Comparison of ENCODE assay signal across 1 cellular context in the genomic region with DNA sequence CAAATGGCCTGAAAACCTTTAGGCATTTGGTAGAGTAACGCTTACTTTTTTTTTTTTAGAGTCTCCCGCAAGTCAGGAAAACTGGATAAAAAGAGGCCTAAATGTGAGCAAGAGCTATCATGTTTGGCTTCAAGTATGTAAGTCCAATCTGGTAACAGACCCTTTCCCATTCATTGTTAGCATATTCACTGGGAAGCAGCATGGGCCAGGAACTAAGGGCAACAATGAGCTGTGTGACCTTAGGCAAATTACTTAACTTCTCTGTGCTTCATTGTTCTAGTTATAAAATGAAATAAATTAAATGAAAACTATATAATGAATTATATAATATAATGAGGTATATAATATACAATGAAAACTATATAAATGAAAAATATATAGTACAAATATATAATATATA.
TF ChIP-seq lines count a peak whose summit lies in the region.

No MANE protein-coding gene starts in this region.

TF ChIP-seq in WTC11, 78 proteins besides CTCF, POLR2A, EP300 and RAD21 (continued from another document):
- peak; percentile 43; the same call in 1 of the 2 replicates for TF ChIP-seq ZNF121 (CRISPR knock-in tag; IDR thresholded peaks at IDR 0.05)
- TF ChIP-seq, protein P1, sequence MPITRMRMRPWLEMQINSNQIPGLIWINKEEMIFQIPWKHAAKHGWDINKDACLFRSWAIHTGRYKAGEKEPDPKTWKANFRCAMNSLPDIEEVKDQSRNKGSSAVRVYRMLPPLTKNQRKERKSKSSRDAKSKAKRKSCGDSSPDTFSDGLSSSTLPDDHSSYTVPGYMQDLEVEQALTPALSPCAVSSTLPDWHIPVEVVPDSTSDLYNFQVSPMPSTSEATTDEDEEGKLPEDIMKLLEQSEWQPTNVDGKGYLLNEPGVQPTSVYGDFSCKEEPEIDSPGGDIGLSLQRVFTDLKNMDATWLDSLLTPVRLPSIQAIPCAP (CRISPR knock-in tag; IDR thresholded peaks at IDR 0.05): no peak
TF ChIP-seq in WTC11: peak in this region for 2.
